ENCODE assay signal across 25 cellular contexts in genomic region chr10:27312854-27313253, GRCh38.
"Had no signal": no experiment of that assay in that cellular context is flagged by ENCODE, and none has a peak within 500 bp of the region (broad histone marks: within the 10 kb centered on the region; RNA-seq: fewer than 3 reads in every experiment).

No MANE protein-coding gene starts in this region.

- H3K36me3 Mint-ChIP-seq: mesothelial cell of epicardium; naive thymus-derived CD4-positive, alpha-beta T cell; natural killer cell treated with Interleukin-12 subunit alpha and Interleukin-12 subunit beta and Interleukin-15 and Interleukin-18, amount 100 ng/mL, for 72 hours; stimulated activated effector memory CD8-positive, alpha-beta T cell treated with anti-CD3 and anti-CD28 coated beads, Interleukin-12 subunit alpha, Interleukin-12 subunit beta, amount 100 ng/mL, for 72 hours; type B pancreatic cell had no signal

- H3K4me3 Mint-ChIP-seq: mesothelial cell of epicardium; naive thymus-derived CD4-positive, alpha-beta T cell; natural killer cell treated with Interleukin-12 subunit alpha and Interleukin-12 subunit beta and Interleukin-15 and Interleukin-18, amount 100 ng/mL, for 72 hours; stimulated activated effector memory CD8-positive, alpha-beta T cell treated with anti-CD3 and anti-CD28 coated beads, Interleukin-12 subunit alpha, Interleukin-12 subunit beta, amount 100 ng/mL, for 72 hours; stimulated activated naive CD8-positive, alpha-beta T cell treated with anti-CD3 and anti-CD28 coated beads, Interleukin-15, Interleukin-2, amounts not matched to agents 100 ng/mL and 50 ng/mL, for 24 hours; type B pancreatic cell had no signal

- H3K4me3 ChIP-seq: hepatocyte, left lung, lower lobe of right lung, pancreas, prostate gland, sigmoid colon, spleen, tibial nerve, uterus had no signal

- H3K4me1 Mint-ChIP-seq: mesothelial cell of epicardium; stimulated activated effector memory CD8-positive, alpha-beta T cell treated with anti-CD3 and anti-CD28 coated beads, Interleukin-12 subunit alpha, Interleukin-12 subunit beta, amount 100 ng/mL, for 72 hours had no signal

- ATAC-seq: left lung; lower lobe of right lung; naive thymus-derived CD4-positive, alpha-beta T cell; natural killer cell treated with Interleukin-12 subunit alpha and Interleukin-12 subunit beta and Interleukin-15 and Interleukin-18, amount 100 ng/mL, for 72 hours; pancreas; right cardiac atrium; stimulated activated effector memory CD8-positive, alpha-beta T cell treated with anti-CD3 and anti-CD28 coated beads, Interleukin-12 subunit alpha, Interleukin-12 subunit beta, amount 100 ng/mL, for 72 hours had no signal

- H3K9me3 Mint-ChIP-seq: mesothelial cell of epicardium; naive thymus-derived CD4-positive, alpha-beta T cell; natural killer cell treated with Interleukin-12 subunit alpha and Interleukin-12 subunit beta and Interleukin-15 and Interleukin-18, amount 100 ng/mL, for 72 hours; stimulated activated effector memory CD8-positive, alpha-beta T cell treated with anti-CD3 and anti-CD28 coated beads, Interleukin-12 subunit alpha, Interleukin-12 subunit beta, amount 100 ng/mL, for 72 hours; stimulated activated naive CD8-positive, alpha-beta T cell treated with anti-CD3 and anti-CD28 coated beads, Interleukin-15, Interleukin-2, amounts not matched to agents 100 ng/mL and 50 ng/mL, for 24 hours; type B pancreatic cell had no signal

- H3K27ac ChIP-seq: hepatocyte, left lung, lower lobe of right lung, pancreas, prostate gland, sigmoid colon, spleen, tibial nerve, uterus had no signal

- H3K27me3 Mint-ChIP-seq: type B pancreatic cell had no signal

- H3K27ac Mint-ChIP-seq: mesothelial cell of epicardium; naive thymus-derived CD4-positive, alpha-beta T cell; natural killer cell treated with Interleukin-12 subunit alpha and Interleukin-12 subunit beta and Interleukin-15 and Interleukin-18, amount 100 ng/mL, for 72 hours; stimulated activated effector memory CD8-positive, alpha-beta T cell treated with anti-CD3 and anti-CD28 coated beads, Interleukin-12 subunit alpha, Interleukin-12 subunit beta, amount 100 ng/mL, for 72 hours; stimulated activated naive CD8-positive, alpha-beta T cell treated with anti-CD3 and anti-CD28 coated beads, Interleukin-15, Interleukin-2, amounts not matched to agents 100 ng/mL and 50 ng/mL, for 24 hours; type B pancreatic cell had no signal

- DNase-seq: islet precursor cell; left lung; lower lobe of right lung; mammary epithelial cell; mesendoderm; naive thymus-derived CD4-positive, alpha-beta T cell; nucleus accumbens; pancreas; posterior cingulate gyrus; retina; right cardiac atrium; sigmoid colon; small intestine; spleen; stimulated activated CD4-positive, alpha-beta T cell treated with anti-CD3 and anti-CD28 coated beads, Interleukin-4, amount 100 ng/mL, for 24 hours; stimulated activated naive CD4-positive, alpha-beta T cell; uterus had no signal
